In genomic region chr4:186342582-186342981, GRCh38 we compare ENCODE assay signal across 16 cellular contexts.
"Had no signal": no experiment of that assay in that cellular context is flagged by ENCODE, and none has a peak within 500 bp of the region (broad histone marks: within the 10 kb centered on the region; RNA-seq: fewer than 3 reads in every experiment).

No MANE protein-coding gene starts in this region.

- H3K4me1 Mint-ChIP-seq: neural crest cell had no signal

- H3K4me3 Mint-ChIP-seq: activated naive CD4-positive, alpha-beta T cell treated with anti-CD3 and anti-CD28 coated beads for 36 hours; neural crest cell had no signal

- H3K27ac Mint-ChIP-seq: activated naive CD4-positive, alpha-beta T cell treated with anti-CD3 and anti-CD28 coated beads for 36 hours; activated T-helper 2 cell treated with anti-CD3 and anti-CD28 coated beads, Interferon-gamma antibody, Interleukin-2, Interleukin-4, amounts not matched to agents 10 μg/mL and 5 μg/mL and 100 μg/mL, durations not matched to agents 14 hours and 24 hours and 36 hours had no signal

- H3K27me3 ChIP-seq: ascending aorta, colonic mucosa, upper lobe of left lung had no signal

- H3K36me3 ChIP-seq: ascending aorta, colonic mucosa, upper lobe of left lung had no signal

- H3K4me1 ChIP-seq: ascending aorta, colonic mucosa, psoas muscle, upper lobe of left lung had no signal

- H3K4me3 ChIP-seq: ascending aorta, colonic mucosa, lung, psoas muscle, upper lobe of left lung had no signal

- ATAC-seq: activated CD4-positive, CD25-positive, alpha-beta regulatory T cell treated with anti-CD3 and anti-CD28 coated beads, Interleukin-2, amount 50 U/mL, for 24 hours; left cardiac atrium; psoas muscle; sciatic nerve; stimulated activated naive CD8-positive, alpha-beta T cell treated with anti-CD3 and anti-CD28 coated beads, Interleukin-15, Interleukin-2, amounts not matched to agents 100 U/mL and 50 U/mL, for 24 hours had no signal

- H3K9me3 Mint-ChIP-seq: activated T-helper 2 cell treated with anti-CD3 and anti-CD28 coated beads, Interferon-gamma antibody, Interleukin-2, Interleukin-4, amounts not matched to agents 10 μg/mL and 5 μg/mL and 100 μg/mL, durations not matched to agents 14 hours and 24 hours and 36 hours had no signal

- H3K9me3 ChIP-seq: ascending aorta, colonic mucosa, psoas muscle, upper lobe of left lung had no signal

- DNase-seq: activated naive CD4-positive, alpha-beta T cell treated with anti-CD3 and anti-CD28 coated beads for 36 hours; colonic mucosa; foreskin fibroblast; glutamatergic neuron; hypothalamus; left cardiac atrium; psoas muscle; stimulated activated naive CD8-positive, alpha-beta T cell treated with anti-CD3 and anti-CD28 coated beads, Interleukin-15, Interleukin-2, amounts not matched to agents 100 U/mL and 50 U/mL, for 24 hours; T1000; upper lobe of left lung had no signal

- H3K27ac ChIP-seq: ascending aorta, colonic mucosa, psoas muscle, upper lobe of left lung had no signal
